Comparison of ENCODE assay signal across 20 cellular contexts in genomic region chr5:10859393-10860195, GRCh38.
"Had no signal": no experiment of that assay in that cellular context is flagged by ENCODE, and none has a peak within 500 bp of the region (broad histone marks: within the 10 kb centered on the region; RNA-seq: fewer than 3 reads in every experiment).

No MANE protein-coding gene starts in this region.

- DNase-seq: activated effector memory CD4-positive, alpha-beta T cell treated with Interleukin-2 at 50 U/mL for 16 hours; activated T-cell treated with anti-CD3 and anti-CD28 coated beads, Interleukin-2, amount 50 U/mL, for 1 hour; amygdala; brain microvascular endothelial cell; cerebellar nuclear complex; dermis blood vessel endothelial cell; foreskin keratinocyte; heart left ventricle; kidney; posterior cingulate gyrus; right lobe of liver; spleen; stimulated activated CD4-positive, alpha-beta T cell treated with anti-CD3 and anti-CD28 coated beads, Interleukin-1b, Interleukin-23, amount 100 ng/mL, for 48 hours; substantia nigra; T-helper 2 cell; transverse colon had no signal

- ATAC-seq: activated CD4-positive, CD25-positive, alpha-beta regulatory T cell treated with anti-CD3 and anti-CD28 coated beads, Interleukin-2, amount 50 U/mL, for 24 hours; foreskin keratinocyte; heart left ventricle; stimulated activated memory B cell treated with anti-CD40 and anti-IgM and Interleukin-4, amounts not matched to agents 10 μg/mL and 1 μg/mL and 100 μg/mL, for 72 hours had no signal

- H3K27ac ChIP-seq: foreskin keratinocyte, heart left ventricle, neutrophil, right lobe of liver, spleen, transverse colon had no signal

- H3K27ac Mint-ChIP-seq: activated naive CD8-positive, alpha-beta T cell; stimulated activated memory B cell treated with anti-CD40 and anti-IgM and Interleukin-4, amounts not matched to agents 10 μg/mL and 1 μg/mL and 100 μg/mL, for 72 hours had no signal

- H3K4me3 Mint-ChIP-seq: activated naive CD8-positive, alpha-beta T cell; stimulated activated memory B cell treated with anti-CD40 and anti-IgM and Interleukin-4, amounts not matched to agents 10 μg/mL and 1 μg/mL and 100 μg/mL, for 72 hours had no signal

- H3K36me3 Mint-ChIP-seq: activated naive CD8-positive, alpha-beta T cell; stimulated activated memory B cell treated with anti-CD40 and anti-IgM and Interleukin-4, amounts not matched to agents 10 μg/mL and 1 μg/mL and 100 μg/mL, for 72 hours had no signal
